In genomic region chr5:16465544-16466432, GRCh38 we compare ENCODE assay signal across 8 cellular contexts.
DNase-seq lines count a peak whose midpoint lies in the region; ATAC-seq and TF ChIP-seq lines count a peak whose summit lies in the region.

Gene ZNF622, minus strand, starts transcription at chr5:16465800. Its CDS starts 135 bp downstream, at chr5:16465665.

- TF ChIP-seq POLR2A in GM19099 (IDR thresholded peaks at IDR 0.05; ENCODE audit: extremely low read depth, insufficient read length, low read depth) = peak; percentile 97

- DNase-seq in AG20443 (ENCODE audit: low spot score) (peak; percentile 88), NCI-H446 treated with DMSO at 0.1 percent for 48 hours (lab: John Stamatoyannopoulos, UW) (peak; percentile 88), cerebellar cortex (ENCODE audit: low spot score) (peak; percentile 96), iris pigment epithelial cell (ENCODE audit: low read depth) (peak; percentile 84)
- peak; percentile 82 for DNase-seq in stimulated activated CD4-positive, alpha-beta T cell treated with anti-CD3 and anti-CD28 coated beads, Interleukin-12 subunit alpha, Interleukin-12 subunit beta, amount 100 ng/mL, for 4 hours

- ATAC-seq in HG03378 (IDR thresholded peaks at IDR 0.05; ENCODE audit: unreplicated experiment) = peak; percentile 80
- peak; percentile 72 to 73 for ATAC-seq in activated CD4-positive, CD25-positive, alpha-beta regulatory T cell treated with anti-CD3 and anti-CD28 coated beads, Interleukin-2, amount 50 U/mL, for 24 hours

Comparison
In these comparisons a context has a peak if more than half of its experiments do, and no peak if none do; other contexts are left out.
1. Peak in every context shown above with its lines: DNase-seq and ATAC-seq.